ENCODE assay signal across 8 cellular contexts in the genomic region with DNA sequence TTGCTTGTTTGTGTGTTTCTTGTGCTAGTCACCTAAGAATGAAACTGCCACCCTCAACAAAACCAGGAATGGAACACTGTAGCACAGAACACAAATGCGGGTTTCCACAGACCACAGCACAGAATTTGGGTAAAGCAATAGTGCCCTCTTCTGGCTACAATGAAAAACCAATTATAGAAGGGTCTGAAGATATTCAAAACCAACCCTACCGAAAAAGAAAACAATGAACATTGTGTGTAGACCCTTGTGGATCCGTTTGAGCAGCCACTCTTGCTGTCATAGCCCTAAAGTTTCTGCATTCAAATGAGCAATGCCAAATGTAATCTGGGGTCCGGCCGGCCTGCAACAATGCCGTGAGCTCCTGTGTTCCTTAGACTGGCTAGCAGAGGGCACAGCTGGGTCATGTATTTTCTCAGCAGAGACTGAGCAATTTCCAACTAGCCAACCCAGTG. TPM values are rescaled to one million over a fixed set of nuclear protein-coding genes. Genes with fewer than 3 reads are reported as not detected.
DNase-seq lines count a peak whose midpoint lies in the region; ATAC-seq and TF ChIP-seq lines count a peak whose summit lies in the region.

No MANE protein-coding gene starts in this region.

- H3K27ac Mint-ChIP-seq in WTC11 (no peak overlapping the region), osteocyte (ENCODE audit: unreplicated experiment) (no peak overlapping the region)

- H3K36me3 Mint-ChIP-seq in WTC11 (no peaks in the 10 kb centered on the region), osteocyte (ENCODE audit: unreplicated experiment) (no peaks in the 10 kb centered on the region)

- POLR2A ChIA-PET in WTC11 (lab: Charles Lee) = no interaction called here

- peak; percentile 87 for TF ChIP-seq CTCF in 22Rv1 (IDR thresholded peaks at IDR 0.05)
- TF ChIP-seq CTCF in WTC11 (IDR thresholded peaks at IDR 0.05) = peak; percentile 52; the same call in 1 of the 2 replicates
- TF ChIP-seq CTCF in osteocyte (IDR thresholded peaks at IDR 0.05) = peak; percentile 78

- CTCF ChIA-PET in WTC11 (lab: Charles Lee) = interaction anchor here (0.6 to 1.6 kb wide), 11 partner anchors 8 to 747 kb away, joined by 3 to 8 read pairs (median 4); a partner anchor contains a TSS

- ATAC-seq in HG02759 (IDR thresholded peaks at IDR 0.05; ENCODE audit: unreplicated experiment) (peak; percentile 80), WTC11 (peak; percentile 95), HG03520 (IDR thresholded peaks at IDR 0.05; ENCODE audit: unreplicated experiment) (no peak)

- H3K4me1 Mint-ChIP-seq in WTC11 (peaks cover 20% of the 10 kb centered on the region), osteocyte (ENCODE audit: unreplicated experiment) (peaks cover 19% of the 10 kb centered on the region)

- DNase-seq in EH (ENCODE audit: low read depth) = peak; percentile 72
- peak; percentile 59 for DNase-seq in NCI-H2227 (lab: John Stamatoyannopoulos, UW; ENCODE audit: unreplicated experiment)
- DNase-seq in WTC11 (ENCODE audit: low spot score) = no peak
- peak; percentile 64 for DNase-seq in foreskin melanocyte
- DNase-seq in osteocyte (ENCODE audit: extremely low spot score, unreplicated experiment) = no peak

- H3K4me3 Mint-ChIP-seq in WTC11 (no peak overlapping the region), osteocyte (ENCODE audit: unreplicated experiment) (no peak overlapping the region)

- H3K27me3 Mint-ChIP-seq in WTC11 (ENCODE audit: low read depth) (peaks cover 3% of the 10 kb centered on the region), osteocyte (ENCODE audit: unreplicated experiment) (no peaks in the 10 kb centered on the region)

- no peaks in the 10 kb centered on the region for H3K9me3 Mint-ChIP-seq in WTC11
- no peaks in the 10 kb centered on the region for H3K9me3 Mint-ChIP-seq in osteocyte (ENCODE audit: unreplicated experiment)

- no peak overlapping the region for H3K27ac ChIP-seq in 22Rv1

TF ChIP-seq in WTC11, 78 proteins besides CTCF, POLR2A, EP300 and RAD21:
- TF ChIP-seq ZNF317 (CRISPR knock-in tag; IDR thresholded peaks at IDR 0.05; ENCODE audit: borderline replicate concordance, low read depth) = no peak
- TF ChIP-seq, protein P1, sequence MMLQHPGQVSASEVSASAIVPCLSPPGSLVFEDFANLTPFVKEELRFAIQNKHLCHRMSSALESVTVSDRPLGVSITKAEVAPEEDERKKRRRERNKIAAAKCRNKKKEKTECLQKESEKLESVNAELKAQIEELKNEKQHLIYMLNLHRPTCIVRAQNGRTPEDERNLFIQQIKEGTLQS (CRISPR knock-in tag; conservative IDR thresholded peaks at IDR 0.05) = no peak
- TF ChIP-seq ZNF121 (CRISPR knock-in tag; IDR thresholded peaks at IDR 0.05) = no peak
- TF ChIP-seq, protein P2, sequence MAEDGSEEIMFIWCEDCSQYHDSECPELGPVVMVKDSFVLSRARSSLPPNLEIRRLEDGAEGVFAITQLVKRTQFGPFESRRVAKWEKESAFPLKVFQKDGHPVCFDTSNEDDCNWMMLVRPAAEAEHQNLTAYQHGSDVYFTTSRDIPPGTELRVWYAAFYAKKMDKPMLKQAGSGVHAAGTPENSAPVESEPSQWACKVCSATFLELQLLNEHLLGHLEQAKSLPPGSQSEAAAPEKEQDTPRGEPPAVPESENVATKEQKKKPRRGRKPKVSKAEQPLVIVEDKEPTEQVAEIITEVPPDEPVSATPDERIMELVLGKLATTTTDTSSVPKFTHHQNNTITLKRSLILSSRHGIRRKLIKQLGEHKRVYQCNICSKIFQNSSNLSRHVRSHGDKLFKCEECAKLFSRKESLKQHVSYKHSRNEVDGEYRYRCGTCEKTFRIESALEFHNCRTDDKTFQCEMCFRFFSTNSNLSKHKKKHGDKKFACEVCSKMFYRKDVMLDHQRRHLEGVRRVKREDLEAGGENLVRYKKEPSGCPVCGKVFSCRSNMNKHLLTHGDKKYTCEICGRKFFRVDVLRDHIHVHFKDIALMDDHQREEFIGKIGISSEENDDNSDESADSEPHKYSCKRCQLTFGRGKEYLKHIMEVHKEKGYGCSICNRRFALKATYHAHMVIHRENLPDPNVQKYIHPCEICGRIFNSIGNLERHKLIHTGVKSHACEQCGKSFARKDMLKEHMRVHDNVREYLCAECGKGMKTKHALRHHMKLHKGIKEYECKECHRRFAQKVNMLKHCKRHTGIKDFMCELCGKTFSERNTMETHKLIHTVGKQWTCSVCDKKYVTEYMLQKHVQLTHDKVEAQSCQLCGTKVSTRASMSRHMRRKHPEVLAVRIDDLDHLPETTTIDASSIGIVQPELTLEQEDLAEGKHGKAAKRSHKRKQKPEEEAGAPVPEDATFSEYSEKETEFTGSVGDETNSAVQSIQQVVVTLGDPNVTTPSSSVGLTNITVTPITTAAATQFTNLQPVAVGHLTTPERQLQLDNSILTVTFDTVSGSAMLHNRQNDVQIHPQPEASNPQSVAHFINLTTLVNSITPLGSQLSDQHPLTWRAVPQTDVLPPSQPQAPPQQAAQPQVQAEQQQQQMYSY (CRISPR knock-in tag; IDR thresholded peaks at IDR 0.05) = peak; percentile 47; the same call in 1 of the 2 replicates
- TF ChIP-seq, protein P3, sequence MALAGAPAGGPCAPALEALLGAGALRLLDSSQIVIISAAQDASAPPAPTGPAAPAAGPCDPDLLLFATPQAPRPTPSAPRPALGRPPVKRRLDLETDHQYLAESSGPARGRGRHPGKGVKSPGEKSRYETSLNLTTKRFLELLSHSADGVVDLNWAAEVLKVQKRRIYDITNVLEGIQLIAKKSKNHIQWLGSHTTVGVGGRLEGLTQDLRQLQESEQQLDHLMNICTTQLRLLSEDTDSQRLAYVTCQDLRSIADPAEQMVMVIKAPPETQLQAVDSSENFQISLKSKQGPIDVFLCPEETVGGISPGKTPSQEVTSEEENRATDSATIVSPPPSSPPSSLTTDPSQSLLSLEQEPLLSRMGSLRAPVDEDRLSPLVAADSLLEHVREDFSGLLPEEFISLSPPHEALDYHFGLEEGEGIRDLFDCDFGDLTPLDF (CRISPR knock-in tag; IDR thresholded peaks at IDR 0.05) = no peak
- TF ChIP-seq PRRX2 (CRISPR knock-in tag; IDR thresholded peaks at IDR 0.05) = no peak
- TF ChIP-seq, protein P4, sequence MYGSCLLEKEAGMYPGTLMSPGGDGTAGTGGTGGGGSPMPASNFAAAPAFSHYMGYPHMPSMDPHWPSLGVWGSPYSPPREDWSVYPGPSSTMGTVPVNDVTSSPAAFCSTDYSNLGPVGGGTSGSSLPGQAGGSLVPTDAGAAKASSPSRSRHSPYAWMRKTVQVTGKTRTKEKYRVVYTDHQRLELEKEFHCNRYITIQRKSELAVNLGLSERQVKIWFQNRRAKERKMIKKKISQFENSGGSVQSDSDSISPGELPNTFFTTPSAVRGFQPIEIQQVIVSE (CRISPR knock-in tag; IDR thresholded peaks at IDR 0.05; ENCODE audit: borderline replicate concordance) = no peak

RNA-seq across cellular contexts. Expression of a gene that starts 8.3 kb away (rescaled TPM):
- total RNA-seq in WTC11 (2021) (10.7 to 18.3 TPM (median 11.4 TPM) in 3 replicates), osteocyte (12.9 and 13.8 TPM in 2 replicates)

RNA-seq across cellular contexts. Expression of a gene that starts 36.2 kb away (rescaled TPM):
- 60.9 to 67.3 TPM (median 63.8 TPM) in 3 replicates for total RNA-seq in WTC11 (2021)
- 153 and 175 TPM in 2 replicates for total RNA-seq in osteocyte

Comparison
In these comparisons a context has a peak if more than half of its experiments do, and no peak if none do; other contexts are left out.
1. DNase-seq: peak in EH (single experiment), NCI-H2227 (single experiment) and foreskin melanocyte (single experiment); none in WTC11 (single experiment) and osteocyte (single experiment).
2. Peak in every context shown above with its lines, with median percentiles within 50 percentile points of each other: CTCF ChIP-seq.